32 cellular contexts compared by ENCODE assay signal in genomic region chr3:159175391-159175725, GRCh38.
"Had no signal": no experiment of that assay in that cellular context is flagged by ENCODE, and none has a peak within 500 bp of the region (broad histone marks: within the 10 kb centered on the region; RNA-seq: fewer than 3 reads in every experiment).

No MANE protein-coding gene starts in this region.

- DNase-seq: activated CD4-positive, alpha-beta T cell treated with anti-CD3 and anti-CD28 coated beads, Interleukin-2, amount 10 ng/mL, durations not matched to agents 24 days and 14 days; activated CD4-positive, alpha-beta T cell treated with anti-CD3 and anti-CD28 coated beads, Interleukin-2, amount 50 U/mL, for 4 hours; activated CD8-positive, alpha-beta T cell treated with anti-CD3 and anti-CD28 coated beads, Interleukin-2, amount 10 ng/mL, durations not matched to agents 7 days and 5 days; activated gamma-delta T cell; activated naive CD4-positive, alpha-beta T cell treated with Interleukin-2 at 50 U/mL for 16 hours; activated naive CD8-positive, alpha-beta T cell treated with anti-CD3 and anti-CD28 coated beads, Interleukin-2, amount 10 ng/mL, durations not matched to agents 7 days and 5 days; activated T-cell treated with anti-CD3 and anti-CD28 coated beads, Interleukin-2, amount 50 U/mL, for 24 hours; amygdala; Karpas-422; KBM-7; MM.1S; NCI-H1092 treated with DMSO at 0.1 percent for 48 hours; NCI-H1417; NCI-H146; NCI-H187; NCI-H2029 treated with DMSO at 0.1 percent for 48 hours; NCI-H2107; NCI-H2171; NCI-H526; NCI-H748 treated with DMSO at 0.1 percent for 48 hours; NK-92 treated with Interleukin-12 subunit alpha and Interleukin-12 subunit beta, amount 100 ng/mL, for 24 hours; SJCRH30 had no signal

- H3K27me3 ChIP-seq: ascending aorta, cardiac muscle cell, SJCRH30 had no signal

- H3K27ac ChIP-seq: ascending aorta, cardiac muscle cell, SJCRH30, SK-N-MC had no signal

- H3K4me3 Mint-ChIP-seq: activated CD4-positive, alpha-beta T cell treated with anti-CD3 and anti-CD28 coated beads, Interleukin-2, amount 10 ng/mL, durations not matched to agents 24 days and 14 days; activated CD8-positive, alpha-beta T cell treated with anti-CD3 and anti-CD28 coated beads, Interleukin-2, amount 10 ng/mL, durations not matched to agents 7 days and 5 days; activated naive CD4-positive, alpha-beta T cell treated with anti-CD3 and anti-CD28 coated beads, Interleukin-2, amount 50 U/mL, for 24 hours; activated naive CD8-positive, alpha-beta T cell treated with anti-CD3 and anti-CD28 coated beads, Interleukin-2, amount 10 ng/mL, durations not matched to agents 7 days and 5 days; activated T-cell treated with anti-CD3 and anti-CD28 coated beads, Interleukin-2, amount 50 U/mL, for 24 hours; brain; central memory CD8-positive, alpha-beta T cell; T-helper 1 cell treated with Interleukin-12 subunit alpha and Interleukin-12 subunit beta and Interleukin-4 antibody, amounts not matched to agents 30 μg/mL and 1 μg/mL, for 36 hours; T-helper 2 cell treated with Interferon-gamma antibody and Interleukin-4, amounts not matched to agents 5 μg/mL and 100 μg/mL, for 36 hours had no signal

- H3K9me3 Mint-ChIP-seq: activated CD4-positive, alpha-beta T cell treated with anti-CD3 and anti-CD28 coated beads, Interleukin-2, amount 10 ng/mL, durations not matched to agents 24 days and 14 days; activated naive CD4-positive, alpha-beta T cell treated with anti-CD3 and anti-CD28 coated beads, Interleukin-2, amount 50 U/mL, for 24 hours; activated naive CD8-positive, alpha-beta T cell treated with anti-CD3 and anti-CD28 coated beads, Interleukin-2, amount 10 ng/mL, durations not matched to agents 7 days and 5 days; activated T-cell treated with anti-CD3 and anti-CD28 coated beads, Interleukin-2, amount 50 U/mL, for 24 hours; activated T-helper 2 cell treated with anti-CD3 and anti-CD28 coated beads, Interferon-gamma antibody, Interleukin-2, Interleukin-4, amounts not matched to agents 10 μg/mL and 5 μg/mL and 100 μg/mL, durations not matched to agents 14 hours and 24 hours and 36 hours; brain; central memory CD8-positive, alpha-beta T cell; T-helper 1 cell treated with Interleukin-12 subunit alpha and Interleukin-12 subunit beta and Interleukin-4 antibody, amounts not matched to agents 30 μg/mL and 1 μg/mL, for 36 hours; T-helper 2 cell treated with Interferon-gamma antibody and Interleukin-4, amounts not matched to agents 5 μg/mL and 100 μg/mL, for 36 hours had no signal

- FAIRE-seq: TTC549 had no signal

- H3K36me3 ChIP-seq: ascending aorta, cardiac muscle cell, SJCRH30 had no signal

- H3K27me3 Mint-ChIP-seq: activated CD4-positive, alpha-beta T cell treated with anti-CD3 and anti-CD28 coated beads, Interleukin-2, amount 10 ng/mL, durations not matched to agents 24 days and 14 days; activated naive CD4-positive, alpha-beta T cell treated with anti-CD3 and anti-CD28 coated beads, Interleukin-2, amount 50 U/mL, for 24 hours; activated naive CD8-positive, alpha-beta T cell treated with anti-CD3 and anti-CD28 coated beads, Interleukin-2, amount 10 ng/mL, durations not matched to agents 7 days and 5 days; activated T-cell treated with anti-CD3 and anti-CD28 coated beads, Interleukin-2, amount 50 U/mL, for 24 hours; brain; central memory CD8-positive, alpha-beta T cell had no signal

- H3K4me1 Mint-ChIP-seq: activated CD4-positive, alpha-beta T cell treated with anti-CD3 and anti-CD28 coated beads, Interleukin-2, amount 10 ng/mL, durations not matched to agents 24 days and 14 days; activated naive CD4-positive, alpha-beta T cell treated with anti-CD3 and anti-CD28 coated beads, Interleukin-2, amount 50 U/mL, for 24 hours; activated naive CD8-positive, alpha-beta T cell treated with anti-CD3 and anti-CD28 coated beads, Interleukin-2, amount 10 ng/mL, durations not matched to agents 7 days and 5 days; central memory CD8-positive, alpha-beta T cell had no signal

- H3K4me1 ChIP-seq: ascending aorta, SJCRH30 had no signal

- H3K27ac Mint-ChIP-seq: activated CD4-positive, alpha-beta T cell treated with anti-CD3 and anti-CD28 coated beads, Interleukin-2, amount 10 ng/mL, durations not matched to agents 24 days and 14 days; activated CD8-positive, alpha-beta T cell treated with anti-CD3 and anti-CD28 coated beads, Interleukin-2, amount 10 ng/mL, durations not matched to agents 7 days and 5 days; activated naive CD4-positive, alpha-beta T cell treated with anti-CD3 and anti-CD28 coated beads, Interleukin-2, amount 50 U/mL, for 24 hours; activated naive CD8-positive, alpha-beta T cell treated with anti-CD3 and anti-CD28 coated beads, Interleukin-2, amount 10 ng/mL, durations not matched to agents 7 days and 5 days; activated T-cell treated with anti-CD3 and anti-CD28 coated beads, Interleukin-2, amount 50 U/mL, for 24 hours; activated T-helper 2 cell treated with anti-CD3 and anti-CD28 coated beads, Interferon-gamma antibody, Interleukin-2, Interleukin-4, amounts not matched to agents 10 μg/mL and 5 μg/mL and 100 μg/mL, durations not matched to agents 14 hours and 24 hours and 36 hours; T-helper 1 cell treated with Interleukin-12 subunit alpha and Interleukin-12 subunit beta and Interleukin-4 antibody, amounts not matched to agents 30 μg/mL and 1 μg/mL, for 36 hours; T-helper 2 cell treated with Interferon-gamma antibody and Interleukin-4, amounts not matched to agents 5 μg/mL and 100 μg/mL, for 36 hours had no signal

- H3K36me3 Mint-ChIP-seq: activated naive CD4-positive, alpha-beta T cell treated with anti-CD3 and anti-CD28 coated beads, Interleukin-2, amount 50 U/mL, for 24 hours; activated naive CD8-positive, alpha-beta T cell treated with anti-CD3 and anti-CD28 coated beads, Interleukin-2, amount 10 ng/mL, durations not matched to agents 7 days and 5 days; brain had no signal

- H3K4me3 ChIP-seq: ascending aorta, cardiac muscle cell, SJCRH30, SK-N-MC had no signal

- H3K9me3 ChIP-seq: ascending aorta, SJCRH30 had no signal
